In the genomic region with DNA sequence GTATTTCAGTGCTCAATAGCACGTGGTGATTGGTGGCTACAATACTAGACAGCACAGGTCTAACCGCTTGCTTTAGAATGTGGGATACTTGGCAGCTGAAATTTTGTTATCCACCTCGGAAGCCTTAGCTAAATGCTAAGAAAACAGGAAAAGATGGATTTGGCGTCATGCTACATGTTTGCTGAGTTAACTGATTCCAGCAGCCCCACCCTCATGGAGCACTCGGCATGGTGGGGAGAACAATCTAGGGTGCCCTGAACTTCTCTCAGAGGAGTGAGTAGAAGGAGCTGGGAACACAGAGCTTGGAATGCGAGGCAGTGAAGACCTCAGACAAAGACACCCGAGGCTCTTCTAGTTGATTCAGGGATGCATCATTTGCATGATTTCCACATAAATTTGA, we compare ENCODE assay signal across 23 cellular contexts.
"Had no signal": no experiment of that assay in that cellular context is flagged by ENCODE, and none has a peak within 500 bp of the region (broad histone marks: within the 10 kb centered on the region; RNA-seq: fewer than 3 reads in every experiment).

No MANE protein-coding gene starts in this region.

- H3K27ac ChIP-seq: SJSA1, SK-N-MC had no signal

- H3K4me1 ChIP-seq: SJSA1 had no signal

- ATAC-seq: HepG2 had no signal

- DNase-seq: IMR-90, Karpas-422, KG1, MG63, NCI-H1092, NCI-H1105 treated with DMSO at 0.1 percent for 48 hours, NCI-H1417 treated with DMSO at 0.1 percent for 48 hours, NCI-H146, NCI-H187, NCI-H2029, NCI-H2081 treated with DMSO at 0.1 percent for 48 hours, NCI-H2171, NCI-H226, NCI-H446, NCI-H510A treated with DMSO at 0.1 percent for 48 hours, NCI-H69, NCI-H774, Right ventricle myocardium superior, RPMI8226, SIG-M5 had no signal

- H3K9me3 ChIP-seq: MG63, SJSA1 had no signal

- H3K36me3 ChIP-seq: MG63, SJSA1 had no signal

- H3K4me3 ChIP-seq: MG63, SJSA1, SK-N-MC had no signal
